ENCODE assay signal across 9 cellular contexts in genomic region chr3:48507256-48508061, GRCh38. TPM values are rescaled to one million over a fixed set of nuclear protein-coding genes. Genes with fewer than 3 reads are reported as not detected.
DNase-seq lines count a peak whose midpoint lies in the region; ATAC-seq and FAIRE-seq lines count a peak whose summit lies in the region.
"Had no signal": no experiment of that assay in that cellular context is flagged by ENCODE, and none has a peak within 500 bp of the region (broad histone marks: within the 10 kb centered on the region; RNA-seq: fewer than 3 reads in every experiment).

No MANE protein-coding gene starts in this region.

- H3K9me3 ChIP-seq in small intestine (ENCODE audit: control insufficient read depth, low read depth): no peaks in the 10 kb centered on the region

- intact Hi-C loops in left cardiac atrium (cut with DNase I): no loop called here

- 16 to 33% (median 19%) methylated on average over 10 of the region's 10 CpGs for WGBS in small intestine, 3 donors

- FAIRE-seq in small intestine (lab: Jason Lieb, UNC): no peak
- FAIRE-seq: islet of Langerhans had no signal

- peak overlapping the region in 1 of 2 donors; percentile 29 for H3K27ac ChIP-seq in small intestine (ENCODE audit: low read depth in 1 of 2, low read length in 1 of 2)

- H3K27me3 ChIP-seq in small intestine (ENCODE audit: control insufficient read depth in 2 of 2, insufficient read depth in 2 of 2, low read length in 2 of 2): no peaks in the 10 kb centered on the region

- no peaks in the 10 kb centered on the region for H3K36me3 ChIP-seq in small intestine (ENCODE audit: control insufficient read depth in 2 of 2, insufficient read depth in 2 of 2, low read length in 2 of 2)

- H3K4me1 ChIP-seq in small intestine (ENCODE audit: control insufficient read depth in 2 of 2, insufficient read depth in 1 of 2, low read depth in 1 of 2, low read length in 1 of 2): peaks cover 3 to 6% of the 10 kb centered on the region in 2 donors

- ATAC-seq in HG03139 (IDR thresholded peaks at IDR 0.05; ENCODE audit: unreplicated experiment): peak; percentile 54
- ATAC-seq in left cardiac atrium: no peak
- ATAC-seq in GM21717 (IDR thresholded peaks at IDR 0.05; ENCODE audit: unreplicated experiment): no peak

- H3K4me3 ChIP-seq in small intestine (ENCODE audit: low read depth in 1 of 2, low read length in 2 of 2): no peak overlapping the region

- DNase-seq in GF-D8 (lab: John Stamatoyannopoulos, UW) (peak; percentile 27), SK-MEL-5 (ENCODE audit: low read depth, low spot score) (peak; percentile 69), left cardiac atrium (peak; percentile 54), small intestine (peak; percentile 74), NCI-H1930 (lab: John Stamatoyannopoulos, UW) (no peak)
- DNase-seq in activated gamma-delta T cell treated with anti-CD3 and anti-CD28 coated beads, Interleukin-2, amount 50 U/mL, for 16 hours (ENCODE audit: low read depth): peak; percentile 65

- in situ Hi-C loops in SK-MEL-5 (cut with HindIII; ENCODE audit: low pct_unique_long_range_greater_than_20kb, low sequenced_read_pairs): no loop called here

RNA-seq across cellular contexts. Expression of gene SHISA5, which starts 3.5 kb away (rescaled TPM):
- 120 and 131 TPM in 2 replicates for total RNA-seq in SK-MEL-5 (2014; rRNA removed; shearing (Covaris generic))
- 223 and 243 TPM in 2 replicates for polyA plus RNA-seq in SK-MEL-5 (2015; cell fraction: cytosol; rRNA removed)
- polyA plus RNA-seq in SK-MEL-5 (2015; cell fraction: nucleus; rRNA removed): 37.2 and 40.6 TPM in 2 replicates
- total RNA-seq in left cardiac atrium: 100 to 1,000 TPM in 1 of 2 donors, 10 to 100 TPM in 1; 73.3 to 108 TPM
- polyA plus RNA-seq in small intestine: 100 to 1,000 TPM in 1 of 3 donors, 10 to 100 TPM in 2; 68.2 to 135 (median 77.8) TPM

RNA-seq across cellular contexts. Expression of gene PFKFB4, which starts 49.1 kb away (rescaled TPM):
- total RNA-seq in SK-MEL-5 (2014; rRNA removed; shearing (Covaris generic)): 39.3 and 44.7 TPM in 2 replicates
- polyA plus RNA-seq in SK-MEL-5 (2015; cell fraction: cytosol; rRNA removed): 28.4 and 31.0 TPM in 2 replicates
- 70.0 and 74.0 TPM in 2 replicates for polyA plus RNA-seq in SK-MEL-5 (2015; cell fraction: nucleus; rRNA removed)
- 1 to 10 TPM; 2.0 to 2.9 TPM for total RNA-seq in left cardiac atrium
- polyA plus RNA-seq in small intestine: 10 to 100 TPM; 11.3 to 44.5 (median 17.0) TPM

RNA-seq across cellular contexts. Expression of gene UCN2, which starts 56.1 kb away (rescaled TPM):
- total RNA-seq in SK-MEL-5 (2014; rRNA removed; shearing (Covaris generic)): 14.9 and 18.8 TPM in 2 replicates
- polyA plus RNA-seq in SK-MEL-5 (2015; cell fraction: cytosol; rRNA removed): 14.1 and 17.6 TPM in 2 replicates
- 11.1 and 31.4 TPM in 2 replicates for polyA plus RNA-seq in SK-MEL-5 (2015; cell fraction: nucleus; rRNA removed)
- total RNA-seq in left cardiac atrium: not detected
- under 1 TPM in 1 of 3 donors, not detected in 2; 0.13 TPM for polyA plus RNA-seq in small intestine

Comparison
In these comparisons a context has a peak if more than half of its experiments do, and no peak if none do; other contexts are left out.
1. DNase-seq: peak in GF-D8 (single experiment), SK-MEL-5 (single experiment), activated gamma-delta T cell treated with anti-CD3 and anti-CD28 coated beads, Interleukin-2, amount 50 U/mL, for 16 hours (single experiment), left cardiac atrium (single experiment) and small intestine (single experiment); none in NCI-H1930 (0 of 2).
2. RNA of gene PFKFB4, which starts 49.1 kb away (total RNA-seq): 39.3 to 44.7 TPM in SK-MEL-5; 2.0 to 2.9 TPM in left cardiac atrium; every median in the first group is over 10 times any median in the second.
3. RNA of gene UCN2, which starts 56.1 kb away (total RNA-seq): 14.9 to 18.8 TPM in SK-MEL-5; not detected in left cardiac atrium; every median in the first group is over 10 times any median in the second.